Comparison of ENCODE assay signal across 23 cellular contexts in the genomic region with DNA sequence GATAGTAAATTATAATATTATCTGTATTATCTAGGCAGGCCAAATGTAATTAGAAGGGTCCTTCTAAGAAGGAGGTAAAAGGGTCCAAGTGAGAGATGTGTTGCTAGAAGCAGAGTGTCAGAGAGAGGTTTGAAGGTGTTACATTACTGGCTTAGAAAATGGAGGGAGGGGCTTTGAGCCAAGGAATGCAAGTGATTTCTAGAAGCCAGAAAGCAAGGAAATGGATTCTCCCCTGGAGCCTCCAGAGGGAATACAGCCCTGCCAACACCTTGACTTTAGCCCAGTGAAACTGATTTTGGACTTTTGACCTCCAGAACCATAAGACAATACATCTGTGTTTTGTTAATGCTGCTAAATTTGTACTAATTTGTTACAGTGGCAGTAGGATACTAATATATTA.
"Had no signal": no experiment of that assay in that cellular context is flagged by ENCODE, and none has a peak within 500 bp of the region (broad histone marks: within the 10 kb centered on the region; RNA-seq: fewer than 3 reads in every experiment).

No MANE protein-coding gene starts in this region.

- H3K36me3 Mint-ChIP-seq: activated CD8-positive, alpha-beta memory T cell treated with anti-CD3 and anti-CD28 coated beads, Interleukin-2, amount 10 ng/mL, durations not matched to agents 7 days and 5 days; activated naive CD8-positive, alpha-beta T cell had no signal

- H2AFZ ChIP-seq: PC-9 had no signal

- H3K36me3 ChIP-seq: brain microvascular endothelial cell, cardiac muscle cell had no signal

- H3K27me3 ChIP-seq: brain microvascular endothelial cell, cardiac muscle cell had no signal

- DNase-seq: activated B cell treated with CpG ODN at 0.5 μM for 24 hours; activated CD4-positive, alpha-beta T cell treated with anti-CD3 and anti-CD28 coated beads for 1 hour; activated CD4-positive, alpha-beta T cell treated with anti-CD3 and anti-CD28 coated beads, Interleukin-2, amount 10 ng/mL, durations not matched to agents 24 days and 14 days; activated CD4-positive, alpha-beta T cell treated with anti-CD3 and anti-CD28 coated beads, Interleukin-2, amount 50 U/mL, for 48 hours; activated CD8-positive, alpha-beta memory T cell treated with anti-CD3 and anti-CD28 coated beads, Interleukin-2, amount 10 ng/mL, durations not matched to agents 7 days and 5 days; activated effector memory CD4-positive, alpha-beta T cell treated with anti-CD3 and anti-CD28 coated beads, Interleukin-2, amount 50 U/mL, for 16 hours; activated naive CD4-positive, alpha-beta T cell treated with Interleukin-2 at 50 U/mL for 16 hours; activated T-cell treated with anti-CD3 and anti-CD28 coated beads, Interleukin-2, amount 50 U/mL, for 24 hours; brain microvascular endothelial cell; Karpas-422; MM.1S; NCI-H1105; NCI-H1436; NCI-H1694 treated with DMSO at 0.1 percent for 48 hours; NCI-H2029 treated with DMSO at 0.1 percent for 48 hours; NCI-H510A treated with DMSO at 0.1 percent for 48 hours; NCI-H69; PC-9; SHP77 treated with DMSO at 0.1 percent for 48 hours; T-helper 17 cell; T-helper 9 cell had no signal

- H3K27ac Mint-ChIP-seq: activated B cell treated with CpG ODN at 0.5 μM for 24 hours; activated CD4-positive, alpha-beta T cell treated with anti-CD3 and anti-CD28 coated beads, Interleukin-2, amount 10 ng/mL, durations not matched to agents 24 days and 14 days; activated CD8-positive, alpha-beta memory T cell treated with anti-CD3 and anti-CD28 coated beads, Interleukin-2, amount 10 ng/mL, durations not matched to agents 7 days and 5 days; activated naive CD8-positive, alpha-beta T cell; activated T-cell treated with anti-CD3 and anti-CD28 coated beads, Interleukin-2, amount 50 U/mL, for 24 hours; T-helper 17 cell had no signal

- H3K4me3 Mint-ChIP-seq: activated B cell treated with CpG ODN at 0.5 μM for 24 hours; activated CD4-positive, alpha-beta T cell treated with anti-CD3 and anti-CD28 coated beads, Interleukin-2, amount 10 ng/mL, durations not matched to agents 24 days and 14 days; activated CD8-positive, alpha-beta memory T cell treated with anti-CD3 and anti-CD28 coated beads, Interleukin-2, amount 10 ng/mL, durations not matched to agents 7 days and 5 days; activated naive CD8-positive, alpha-beta T cell; activated T-cell treated with anti-CD3 and anti-CD28 coated beads, Interleukin-2, amount 50 U/mL, for 24 hours; T-helper 17 cell had no signal

- H3K4me2 ChIP-seq: PC-9 had no signal

- ATAC-seq: activated CD8-positive, alpha-beta memory T cell treated with anti-CD3 and anti-CD28 coated beads, Interleukin-2, amount 10 ng/mL, durations not matched to agents 7 days and 5 days; T-helper 17 cell had no signal

- H3K4me1 Mint-ChIP-seq: activated CD4-positive, alpha-beta T cell treated with anti-CD3 and anti-CD28 coated beads, Interleukin-2, amount 10 ng/mL, durations not matched to agents 24 days and 14 days; activated CD8-positive, alpha-beta memory T cell treated with anti-CD3 and anti-CD28 coated beads, Interleukin-2, amount 10 ng/mL, durations not matched to agents 7 days and 5 days; T-helper 17 cell had no signal

- H3K27me3 Mint-ChIP-seq: activated B cell treated with CpG ODN at 0.5 μM for 24 hours had no signal

- H3K27ac ChIP-seq: brain microvascular endothelial cell, cardiac muscle cell, PC-9 had no signal

- H3K9me3 Mint-ChIP-seq: activated B cell treated with CpG ODN at 0.5 μM for 24 hours; activated CD4-positive, alpha-beta T cell treated with anti-CD3 and anti-CD28 coated beads, Interleukin-2, amount 10 ng/mL, durations not matched to agents 24 days and 14 days; activated T-cell treated with anti-CD3 and anti-CD28 coated beads, Interleukin-2, amount 50 U/mL, for 24 hours had no signal

- H3K4me3 ChIP-seq: cardiac muscle cell, PC-9 had no signal
